Comparison of ENCODE assay signal across 9 cellular contexts in genomic region chr1:58575831-58576726, GRCh38. TPM values are rescaled to one million over a fixed set of nuclear protein-coding genes. Genes with fewer than 3 reads are reported as not detected.
DNase-seq lines count a peak whose midpoint lies in the region; ATAC-seq, FAIRE-seq and TF ChIP-seq lines count a peak whose summit lies in the region.
"Had no signal": no experiment of that assay in that cellular context is flagged by ENCODE, and none has a peak within 500 bp of the region (broad histone marks: within the 10 kb centered on the region; RNA-seq: fewer than 3 reads in every experiment).

No MANE protein-coding gene starts in this region.

- peak overlapping the region; percentile 69 for H3K4me3 Mint-ChIP-seq in glutamatergic neuron (ENCODE audit: unreplicated experiment)

- DNase-seq in GM03348 (ENCODE audit: low spot score) (peak; percentile 12), glutamatergic neuron (no peak), HTR-8/SVneo (ENCODE audit: insufficient read length, low spot score) (no peak), ecto neural progenitor cell (ENCODE audit: low spot score) (no peak), A673 (ENCODE audit: low spot score) (no peak)
- peak; percentile 60 for DNase-seq in activated CD8-positive, alpha-beta memory T cell treated with anti-CD3 and anti-CD28 coated beads, Interleukin-2, amount 50 U/mL, for 48 hours

- POLR2A ChIA-PET in A673 (lab: Charles Lee; ENCODE audit: low non-redundant PET) = no interaction called here

- H3K4me1 Mint-ChIP-seq in glutamatergic neuron (ENCODE audit: low read depth, unreplicated experiment) = no peaks in the 10 kb centered on the region

- TF ChIP-seq CTCF in glutamatergic neuron (IDR thresholded peaks at IDR 0.05; ENCODE audit: partially characterized antibody, unreplicated experiment) = no peak
- TF ChIP-seq CTCF in A673 (conservative IDR thresholded peaks at IDR 0.05; ENCODE audit: low read depth, low read length) = no peak

- ATAC-seq in GM21381 (IDR thresholded peaks at IDR 0.05; ENCODE audit: unreplicated experiment) = no peak

- CTCF ChIA-PET in A673 (lab: Charles Lee) = no interaction called here

- H3K27ac ChIP-seq in rectal smooth muscle tissue (ENCODE audit: low read depth, low read length) (no peak overlapping the region), A673 (ENCODE audit: low read depth, low read length, poor library complexity, severe bottlenecking) (no peak overlapping the region)

- no peaks in the 10 kb centered on the region for H3K9me3 ChIP-seq in A673 (ENCODE audit: low read depth, low read length, poor library complexity, severe bottlenecking)

- BruUV-seq in A673 (replicated peaks; lab: Mats Ljungman, UMichigan) = no TSS peak

- H3K4me3 ChIP-seq in rectal smooth muscle tissue (ENCODE audit: low read length) = peak overlapping the region; percentile 53
- H3K4me3 ChIP-seq in A673 (ENCODE audit: low read depth, low read length, poor library complexity, severe bottlenecking) = no peak overlapping the region

- no peaks in the 10 kb centered on the region for H3K36me3 ChIP-seq in rectal smooth muscle tissue (ENCODE audit: control insufficient read depth, insufficient read depth, low read length)
- H3K36me3 ChIP-seq in A673 (ENCODE audit: insufficient read depth, low read length, poor library complexity, severe bottlenecking) = no peaks in the 10 kb centered on the region

- no peak overlapping the region for H3K27ac Mint-ChIP-seq in glutamatergic neuron (ENCODE audit: unreplicated experiment)

- H3K27me3 ChIP-seq in rectal smooth muscle tissue (ENCODE audit: control insufficient read depth, insufficient read depth, low read length) = peaks cover 4% of the 10 kb centered on the region
- peaks cover 69% of the 10 kb centered on the region for H3K27me3 ChIP-seq in A673 (replicated peaks; ENCODE audit: insufficient read depth, low read depth, low read length, poor library complexity)

- H3K4me1 ChIP-seq in rectal smooth muscle tissue (ENCODE audit: control insufficient read depth, insufficient read depth, low read length) (no peaks in the 10 kb centered on the region), A673 (ENCODE audit: insufficient read depth, low read length, poor library complexity, severe bottlenecking) (no peaks in the 10 kb centered on the region)

- intact Hi-C loops in A673 (cut with micrococcal nuclease; ENCODE audit: unreplicated experiment) = no loop called here

- no peaks in the 10 kb centered on the region for H3K9me3 Mint-ChIP-seq in glutamatergic neuron (ENCODE audit: unreplicated experiment)

- H3K9ac ChIP-seq in rectal smooth muscle tissue (ENCODE audit: low read length) = no peak overlapping the region

- no peak for FAIRE-seq in HTR-8/SVneo (lab: Jason Lieb, UNC)
- FAIRE-seq: colon had no signal

- peaks cover 15% of the 10 kb centered on the region for H3K27me3 Mint-ChIP-seq in glutamatergic neuron (ENCODE audit: unreplicated experiment)

- H3K36me3 Mint-ChIP-seq in glutamatergic neuron (ENCODE audit: unreplicated experiment) = peaks cover 11% of the 10 kb centered on the region

RNA-seq across cellular contexts. Expression of gene TACSTD2, which starts 1.0 kb away (rescaled TPM):
- total RNA-seq in glutamatergic neuron (ENCODE audit: unreplicated experiment) = not detected
- not detected in 2 replicates for total RNA-seq in A673 (2021)

RNA-seq across cellular contexts. Expression of gene OMA1, which starts 29.6 kb away (rescaled TPM):
- total RNA-seq in glutamatergic neuron (ENCODE audit: unreplicated experiment) (5.9 TPM), A673 (2021) (11.9 and 14.6 TPM in 2 replicates)

Comparison
In these comparisons a context has a peak if more than half of its experiments do, and no peak if none do; other contexts are left out.
1. DNase-seq: peak in GM03348 (single experiment) and activated CD8-positive, alpha-beta memory T cell treated with anti-CD3 and anti-CD28 coated beads, Interleukin-2, amount 50 U/mL, for 48 hours (single experiment); none in glutamatergic neuron (single experiment), HTR-8/SVneo (single experiment), ecto neural progenitor cell (single experiment) and A673 (single experiment).